In genomic region chr4:76194325-76194724, GRCh38 we compare ENCODE assay signal across 10 cellular contexts. TPM values are rescaled to one million over a fixed set of nuclear protein-coding genes. Genes with fewer than 3 reads are reported as not detected.
DNase-seq lines count a peak whose midpoint lies in the region; TF ChIP-seq lines count a peak whose summit lies in the region.
"Had no signal": no experiment of that assay in that cellular context is flagged by ENCODE, and none has a peak within 500 bp of the region (broad histone marks: within the 10 kb centered on the region; RNA-seq: fewer than 3 reads in every experiment).

No MANE protein-coding gene starts in this region.

- no peak overlapping the region for H2AFZ ChIP-seq in trophoblast cell (ENCODE audit: insufficient read depth, low read length, poor library complexity)

- no peak overlapping the region for H4K12ac ChIP-seq in trophoblast cell (ENCODE audit: low read depth, low read length)

- no peaks in the 10 kb centered on the region for H3K4me1 ChIP-seq in trophoblast cell (ENCODE audit: control insufficient read depth in 1 of 2, insufficient read depth in 2 of 2, low read length in 2 of 2)

- no peaks in the 10 kb centered on the region for H3K79me1 ChIP-seq in trophoblast cell (ENCODE audit: low read length)

- H2BK120ac ChIP-seq in trophoblast cell (ENCODE audit: insufficient read depth, low read length, poor library complexity): no peak overlapping the region

- no peak overlapping the region for H3K4ac ChIP-seq in trophoblast cell (ENCODE audit: low read depth, low read length)

- H3K27ac Mint-ChIP-seq in T-helper 2 cell treated with Interferon-gamma antibody and Interleukin-4, amounts not matched to agents 5 μg/mL and 100 μg/mL, for 36 hours: no peak overlapping the region
- no peak overlapping the region for H3K27ac Mint-ChIP-seq in immature natural killer cell

- no peaks in the 10 kb centered on the region for H3K27me3 Mint-ChIP-seq in T-helper 2 cell treated with Interferon-gamma antibody and Interleukin-4, amounts not matched to agents 5 μg/mL and 100 μg/mL, for 36 hours (ENCODE audit: low read depth)
- H3K27me3 Mint-ChIP-seq in immature natural killer cell (ENCODE audit: low read depth in 3 of 3): peaks cover 0 to 3% (median 2%) of the 10 kb centered on the region in 3 donors

- H3K27ac ChIP-seq in trophoblast cell (ENCODE audit: low read depth, low read length): no peak overlapping the region

- H2BK5ac ChIP-seq in trophoblast cell (ENCODE audit: low read depth, low read length, poor library complexity): no peak overlapping the region

- no CpG with 5 or more reads among the region's 2 CpGs for WGBS in trophoblast cell (ENCODE audit: extremely low coverage, insufficient coverage, insufficient read length)

- no peak overlapping the region for H4K8ac ChIP-seq in trophoblast cell (ENCODE audit: low read depth, low read length)

- no peak overlapping the region for H3K23ac ChIP-seq in trophoblast cell (ENCODE audit: low read length)

- H3K36me3 Mint-ChIP-seq in T-helper 2 cell treated with Interferon-gamma antibody and Interleukin-4, amounts not matched to agents 5 μg/mL and 100 μg/mL, for 36 hours (ENCODE audit: low read depth): peaks cover 16% of the 10 kb centered on the region
- H3K36me3 Mint-ChIP-seq in immature natural killer cell: peaks cover 29 to 47% (median 35%) of the 10 kb centered on the region in 3 donors

- peaks cover 14% of the 10 kb centered on the region for H3K4me1 Mint-ChIP-seq in T-helper 2 cell treated with Interferon-gamma antibody and Interleukin-4, amounts not matched to agents 5 μg/mL and 100 μg/mL, for 36 hours (ENCODE audit: low read depth)
- peaks cover 17 to 23% of the 10 kb centered on the region in 2 donors for H3K4me1 Mint-ChIP-seq in immature natural killer cell

- H3K4me2 ChIP-seq in trophoblast cell (ENCODE audit: low read length): no peak overlapping the region

- POLR2A ChIA-PET in BJ (lab: Charles Lee): no interaction called here

- no peak overlapping the region for H3K9ac ChIP-seq in trophoblast cell (ENCODE audit: low read length)

- no peak overlapping the region for H4K91ac ChIP-seq in trophoblast cell (ENCODE audit: low read depth, low read length)

- H3K9me3 ChIP-seq in trophoblast cell (ENCODE audit: insufficient read depth, low read depth, low read length): peaks cover 2% of the 10 kb centered on the region

- no peak for TF ChIP-seq CTCF in BJ (IDR thresholded peaks at IDR 0.05; ENCODE audit: insufficient read depth, low read depth, low read length)

- H3K14ac ChIP-seq in trophoblast cell (ENCODE audit: low read length): no peak overlapping the region

- no peaks in the 10 kb centered on the region for H3K79me2 ChIP-seq in trophoblast cell (ENCODE audit: control insufficient read depth, insufficient read depth, low read length, poor library complexity)

- no peak overlapping the region for H3K4me3 Mint-ChIP-seq in T-helper 2 cell treated with Interferon-gamma antibody and Interleukin-4, amounts not matched to agents 5 μg/mL and 100 μg/mL, for 36 hours
- H3K4me3 Mint-ChIP-seq in immature natural killer cell: no peak overlapping the region

- no peak overlapping the region for H3K18ac ChIP-seq in trophoblast cell (ENCODE audit: low read length)

- H3K4me3 ChIP-seq in BJ (ENCODE audit: low read depth, low read length) (no peak overlapping the region), trophoblast cell (ENCODE audit: low read depth, low read length) (no peak overlapping the region)

- H2AK5ac ChIP-seq in trophoblast cell (ENCODE audit: low read length): no peak overlapping the region

- H3K36me3 ChIP-seq in BJ (ENCODE audit: control insufficient read depth, insufficient read depth, low read length): peaks cover 5% of the 10 kb centered on the region
- peaks cover 16 to 18% of the 10 kb centered on the region in 2 experiments for H3K36me3 ChIP-seq in trophoblast cell (ENCODE audit: control insufficient read depth in 1 of 2, insufficient read depth in 2 of 2, low read length in 2 of 2)

- DNase-seq in BJ (ENCODE audit: low read depth) (peak; percentile 86), RPMI7951 (ENCODE audit: low read depth) (peak; percentile 76), fibroblast of gingiva (ENCODE audit: low read depth) (peak; percentile 86), trophoblast cell (peak; percentile 66 to 97), NCI-H345 (lab: John Stamatoyannopoulos, UW) (no peak), NCI-H69 (lab: John Stamatoyannopoulos, UW) (no peak), immature natural killer cell (no peak)
- no peak for DNase-seq in T-helper 2 cell treated with Interferon-gamma antibody and Interleukin-4, amounts not matched to agents 5 μg/mL and 100 μg/mL, for 36 hours (ENCODE audit: low spot score)
- DNase-seq: activated CD4-positive, CD25-positive, alpha-beta regulatory T cell treated with anti-CD3 and anti-CD28 coated beads, Interleukin-2, amount 50 U/mL, for 72 hours; NCI-H146 had no signal

- CTCF ChIA-PET in BJ (lab: Yijun Ruan, JAX): interaction anchor here (0.7 to 5.3 kb wide), 2 partner anchors 15 to 75 kb away, joined by 4 to 34 read pairs; no protein-coding TSS in a partner anchor

- H3K9me3 Mint-ChIP-seq in T-helper 2 cell treated with Interferon-gamma antibody and Interleukin-4, amounts not matched to agents 5 μg/mL and 100 μg/mL, for 36 hours: peaks cover 13% of the 10 kb centered on the region
- peaks cover 0 to 10% (median 4%) of the 10 kb centered on the region in 6 donors for H3K9me3 Mint-ChIP-seq in immature natural killer cell

- no peak overlapping the region for H2BK12ac ChIP-seq in trophoblast cell (ENCODE audit: low read length)

- H3K27me3 ChIP-seq in BJ (ENCODE audit: control insufficient read depth, insufficient read depth, low read length) (no peaks in the 10 kb centered on the region), trophoblast cell (ENCODE audit: insufficient read depth, low read length) (no peaks in the 10 kb centered on the region)

RNA-seq across cellular contexts. Expression of gene SCARB2, which starts 19.3 kb away (rescaled TPM):
- polyA plus RNA-seq in BJ (2011; rRNA removed) (65.3 and 120 TPM in 2 replicates), immature natural killer cell (10 to 100 TPM in 2 of 3 donors, 1 to 10 TPM in 1; 8.8 to 17.1 (median 16.4) TPM)
- 57.5 and 58.9 TPM in 2 replicates for polyA minus RNA-seq in BJ (2011; rRNA and poly(A)+ RNA removed)
- 151 and 165 TPM in 2 replicates for total RNA-seq in RPMI7951 (2014; rRNA removed; shearing (Covaris generic))
- 45.2 and 49.8 TPM in 2 replicates for polyA plus RNA-seq in trophoblast cell (2013)

RNA-seq across cellular contexts. Expression of gene NUP54, which starts 46.1 kb away (rescaled TPM):
- polyA plus RNA-seq in BJ (2011; rRNA removed) (19.4 and 38.9 TPM in 2 replicates), immature natural killer cell (10 to 100 TPM; 33.0 to 39.2 (median 33.8) TPM)
- polyA minus RNA-seq in BJ (2011; rRNA and poly(A)+ RNA removed): 29.6 and 34.0 TPM in 2 replicates
- total RNA-seq in RPMI7951 (2014; rRNA removed; shearing (Covaris generic)): 57.5 and 71.5 TPM in 2 replicates
- polyA plus RNA-seq in trophoblast cell (2013): 28.5 and 29.6 TPM in 2 replicates

RNA-seq across cellular contexts. Expression of gene FAM47E, which starts 57.2 kb away (rescaled TPM):
- polyA plus RNA-seq in BJ (2011; rRNA removed): 0.05 and 0.23 TPM in 2 replicates
- polyA minus RNA-seq in BJ (2011; rRNA and poly(A)+ RNA removed): 0.46 TPM in 1 of 2 replicates, not detected in the other
- total RNA-seq in RPMI7951 (2014; rRNA removed; shearing (Covaris generic)): 0.20 and 1.4 TPM in 2 replicates
- 0.38 and 0.47 TPM in 2 replicates for polyA plus RNA-seq in trophoblast cell (2013)
- not detected for polyA plus RNA-seq in immature natural killer cell

Comparison
In these comparisons a context has a peak if more than half of its experiments do, and no peak if none do; other contexts are left out.
1. DNase-seq: peak in BJ (single experiment), RPMI7951 (single experiment), fibroblast of gingiva (single experiment) and trophoblast cell (2 of 2); none in NCI-H345 (single experiment), T-helper 2 cell treated with Interferon-gamma antibody and Interleukin-4, amounts not matched to agents 5 μg/mL and 100 μg/mL, for 36 hours (single experiment), NCI-H69 (single experiment) and immature natural killer cell (0 of 3).